Comparison of ENCODE assay signal across 33 cellular contexts in genomic region chr12:76138656-76139055, GRCh38.
"Had no signal": no experiment of that assay in that cellular context is flagged by ENCODE, and none has a peak within 500 bp of the region (broad histone marks: within the 10 kb centered on the region; RNA-seq: fewer than 3 reads in every experiment).

No MANE protein-coding gene starts in this region.

- H3K9me3 ChIP-seq: adrenal gland, ascending aorta, body of pancreas had no signal

- H3K4me3 ChIP-seq: adrenal gland, ascending aorta, body of pancreas, breast epithelium, cardiac muscle cell had no signal

- FAIRE-seq: astrocyte, bronchial epithelial cell had no signal

- H3K36me3 ChIP-seq: adrenal gland, ascending aorta, brain microvascular endothelial cell, breast epithelium, cardiac muscle cell had no signal

- ATAC-seq: activated naive CD4-positive, alpha-beta T cell treated with anti-CD3 and anti-CD28 coated beads, Interleukin-2, amount 50 U/mL, for 72 hours; activated naive CD8-positive, alpha-beta T cell treated with anti-CD3 and anti-CD28 coated beads, Interleukin-2, amount 50 U/mL, for 24 hours; activated T-cell treated with anti-CD3 and anti-CD28 coated beads, Interleukin-2, amount 50 U/mL, for 4 hours; activated T-cell treated with anti-CD3 and anti-CD28 coated beads, Interleukin-2, amount 50 U/mL, for 72 hours; activated T-helper 17 cell treated with anti-CD3 and anti-CD28 coated beads, Interleukin-2, amount 50 U/mL, for 72 hours; body of pancreas had no signal

- DNase-seq: activated effector memory CD4-positive, alpha-beta T cell treated with anti-CD3 and anti-CD28 coated beads, Interleukin-2, amount 50 U/mL, for 16 hours; activated effector memory CD4-positive, alpha-beta T cell treated with Interleukin-2 at 50 U/mL for 16 hours; activated gamma-delta T cell; activated gamma-delta T cell treated with Interleukin-2 at 50 U/mL for 16 hours; activated naive CD4-positive, alpha-beta T cell; activated naive CD4-positive, alpha-beta T cell treated with anti-CD3 and anti-CD28 coated beads for 36 hours; activated naive CD4-positive, alpha-beta T cell treated with anti-CD3 and anti-CD28 coated beads, Interleukin-2, amount 10 ng/mL, durations not matched to agents 7 days and 5 days; activated naive CD4-positive, alpha-beta T cell treated with anti-CD3 and anti-CD28 coated beads, Interleukin-2, amount 50 U/mL, for 16 hours; activated naive CD4-positive, alpha-beta T cell treated with Interleukin-2 at 50 U/mL for 16 hours; activated naive CD8-positive, alpha-beta T cell treated with anti-CD3 and anti-CD28 coated beads for 36 hours; activated naive CD8-positive, alpha-beta T cell treated with anti-CD3 and anti-CD28 coated beads, Interleukin-2, amount 10 ng/mL, durations not matched to agents 7 days and 5 days; activated naive CD8-positive, alpha-beta T cell treated with anti-CD3 and anti-CD28 coated beads, Interleukin-2, amount 50 U/mL, for 24 hours; activated T-cell treated with anti-CD3 and anti-CD28 coated beads, Interleukin-2, amount 50 U/mL, for 24 hours; activated T-cell treated with anti-CD3 and anti-CD28 coated beads, Interleukin-2, amount 50 U/mL, for 4 hours; activated T-cell treated with anti-CD3 and anti-CD28 coated beads, Interleukin-2, amount 50 U/mL, for 48 hours; activated T-cell treated with anti-CD3 and anti-CD28 coated beads, Interleukin-2, amount 50 U/mL, for 72 hours; adrenal gland; amniotic stem cell; amygdala; anterior cingulate cortex; aorta; body of pancreas; brain microvascular endothelial cell; caudate nucleus; central memory CD4-positive, alpha-beta T cell; cerebellar nuclear complex had no signal

- H3K4me1 ChIP-seq: adrenal gland, ascending aorta, body of pancreas, breast epithelium had no signal

- H3K27me3 ChIP-seq: adrenal gland, ascending aorta, body of pancreas, brain microvascular endothelial cell, breast epithelium, cardiac muscle cell had no signal

- H3K27ac ChIP-seq: adrenal gland, ascending aorta, body of pancreas, brain microvascular endothelial cell, breast epithelium had no signal
